Comparison of ENCODE assay signal across 11 cellular contexts in the genomic region with DNA sequence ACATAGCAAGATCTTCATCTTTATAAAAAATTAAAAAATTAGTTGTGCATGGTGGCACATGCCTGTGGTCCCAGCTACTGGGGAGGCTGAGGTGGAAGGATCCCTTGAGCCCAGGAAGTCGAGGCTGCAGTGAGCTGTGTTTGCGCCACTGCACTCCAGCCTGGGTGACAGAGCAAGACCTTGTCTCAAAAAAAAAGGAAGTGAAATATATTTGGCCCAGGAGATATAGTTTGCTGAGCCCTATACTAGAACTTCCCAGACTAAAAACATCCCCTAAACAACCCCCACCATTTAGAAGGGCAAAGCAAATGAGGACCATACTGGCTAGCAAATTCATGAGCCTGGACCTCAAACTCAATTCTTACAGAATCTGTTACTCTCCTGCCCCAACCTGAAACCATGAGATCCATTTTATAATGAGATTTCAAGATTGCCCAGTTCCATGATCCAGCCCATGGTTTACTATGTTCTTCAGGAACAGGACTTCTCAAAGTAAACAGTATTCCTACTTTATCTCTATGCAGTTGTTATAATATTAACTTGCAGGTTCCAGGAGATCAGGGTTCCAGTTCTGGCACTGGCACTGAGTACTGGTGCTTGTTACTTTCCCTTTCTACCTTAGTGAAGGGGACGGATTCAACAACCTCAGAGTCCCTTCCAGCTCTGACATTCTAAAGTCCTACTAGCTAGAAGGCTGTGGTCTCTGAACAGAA. TPM values are rescaled to one million over a fixed set of nuclear protein-coding genes. Genes with fewer than 3 reads are reported as not detected.
DNase-seq lines count a peak whose midpoint lies in the region; ATAC-seq lines count a peak whose summit lies in the region.
"Had no signal": no experiment of that assay in that cellular context is flagged by ENCODE, and none has a peak within 500 bp of the region (broad histone marks: within the 10 kb centered on the region; RNA-seq: fewer than 3 reads in every experiment).

No MANE protein-coding gene starts in this region.

- WGBS in mesodermal cell (ENCODE audit: insufficient coverage in 2 of 2), 2 experiments = 84 to 89% methylated on average over 1 to 3 of the region's 3 CpGs

- H3K36me3 ChIP-seq in Karpas-422 (ENCODE audit: insufficient read depth, low read length) (no peaks in the 10 kb centered on the region; the same call in 1 of the 2 replicates), mesodermal cell (ENCODE audit: control insufficient read depth, insufficient read depth, low read length) (peaks cover 3% of the 10 kb centered on the region)

- no peaks in the 10 kb centered on the region for H4K20me1 ChIP-seq in Karpas-422 (ENCODE audit: insufficient read depth, low read depth, low read length)

- H3K4me3 ChIP-seq in Karpas-422 (ENCODE audit: low read length) = no peak overlapping the region
- no peak overlapping the region for H3K4me3 ChIP-seq in mesodermal cell (ENCODE audit: extremely low read depth, insufficient read depth, low read length, poor library complexity, severe bottlenecking)

- H3K4me1 Mint-ChIP-seq in activated naive CD4-positive, alpha-beta T cell treated with anti-CD3 and anti-CD28 coated beads for 36 hours (ENCODE audit: low read depth) = peaks cover 2% of the 10 kb centered on the region

- peaks cover 19% of the 10 kb centered on the region for H3K4me1 ChIP-seq in Karpas-422 (ENCODE audit: low read length)
- peaks cover 15% of the 10 kb centered on the region for H3K4me1 ChIP-seq in mesodermal cell (ENCODE audit: control insufficient read depth, insufficient read depth, low read length, poor library complexity, severe bottlenecking)

- H3K9me2 ChIP-seq in Karpas-422 (replicated peaks; ENCODE audit: insufficient read depth, low read length) = no peaks in the 10 kb centered on the region

- no peak overlapping the region for H3K4me3 Mint-ChIP-seq in activated naive CD4-positive, alpha-beta T cell treated with anti-CD3 and anti-CD28 coated beads for 36 hours

- H3K27ac Mint-ChIP-seq in activated naive CD4-positive, alpha-beta T cell treated with anti-CD3 and anti-CD28 coated beads for 36 hours = no peak overlapping the region

- no peak overlapping the region for H3K9ac ChIP-seq in Karpas-422 (ENCODE audit: low read length)

- H3K27me3 Mint-ChIP-seq in activated naive CD4-positive, alpha-beta T cell treated with anti-CD3 and anti-CD28 coated beads for 36 hours (ENCODE audit: low read depth) = peaks cover 21% of the 10 kb centered on the region

- intact Hi-C loops in activated naive CD4-positive, alpha-beta T cell treated with anti-CD3 and anti-CD28 coated beads for 36 hours (cut with micrococcal nuclease) = no loop called here

- H3K27me3 ChIP-seq in Karpas-422 (ENCODE audit: low read length) = no peaks in the 10 kb centered on the region

- no peaks in the 10 kb centered on the region for H3K36me3 Mint-ChIP-seq in activated naive CD4-positive, alpha-beta T cell treated with anti-CD3 and anti-CD28 coated beads for 36 hours (ENCODE audit: low read depth)

- H3K9me3 Mint-ChIP-seq in activated naive CD4-positive, alpha-beta T cell treated with anti-CD3 and anti-CD28 coated beads for 36 hours = no peaks in the 10 kb centered on the region

- CTCF ChIA-PET in activated naive CD4-positive, alpha-beta T cell treated with anti-CD3 and anti-CD28 coated beads for 36 hours (lab: Charles Lee) = interaction anchor here (0.6 to 1.6 kb wide), 3 partner anchors 20 to 200 kb away, joined by 3 to 6 read pairs (median 6); no protein-coding TSS in a partner anchor

- H3K27ac ChIP-seq in Karpas-422 (ENCODE audit: low read length) (peak overlapping the region; percentile 27; the same call in 1 of the 2 replicates), mesodermal cell (ENCODE audit: low read depth, low read length, severe bottlenecking) (peak overlapping the region; percentile 57)

- peak; percentile 71 for ATAC-seq in GM18870 (IDR thresholded peaks at IDR 0.05; ENCODE audit: unreplicated experiment)
- ATAC-seq in GM21786 (IDR thresholded peaks at IDR 0.05; ENCODE audit: unreplicated experiment) = peak; percentile 90

- H3K79me2 ChIP-seq in Karpas-422 (ENCODE audit: low read length) = no peaks in the 10 kb centered on the region

- H3K9me3 ChIP-seq in Karpas-422 (ENCODE audit: low read length) (no peaks in the 10 kb centered on the region), mesodermal cell (ENCODE audit: control insufficient read depth, low read length) (peaks cover 3% of the 10 kb centered on the region)

- peak; percentile 70 for DNase-seq in Karpas-422
- DNase-seq in activated naive CD4-positive, alpha-beta T cell treated with anti-CD3 and anti-CD28 coated beads for 36 hours = no peak
- no peak for DNase-seq in superior temporal gyrus (ENCODE audit: extremely low spot score)
- no peak for DNase-seq in ureter (ENCODE audit: low spot score)
- DNase-seq in CD1c-positive myeloid dendritic cell (ENCODE audit: extremely low spot score) = no peak
- DNase-seq: activated effector memory CD4-positive, alpha-beta T cell treated with Interleukin-2 at 50 U/mL for 16 hours; effector CD8-positive, alpha-beta T cell; NCI-H2107 had no signal

- H3K4me2 ChIP-seq in Karpas-422 (ENCODE audit: low read depth, low read length, poor library complexity, severe bottlenecking) = peak overlapping the region; percentile 11

- H2AFZ ChIP-seq in Karpas-422 (ENCODE audit: low read length) = no peak overlapping the region

RNA-seq across cellular contexts. Expression of gene TADA1, which starts 48.9 kb away (rescaled TPM):
- total RNA-seq in Karpas-422 (2014; rRNA removed; shearing (Covaris generic); ENCODE audit: low replicate concordance) = 14.1 and 26.6 TPM in 2 replicates
- polyA plus RNA-seq in mesodermal cell (2013, experiment 1 of 2) = 17.1 TPM
- 17.1 TPM for polyA plus RNA-seq in mesodermal cell (2013, experiment 2 of 2)
- total RNA-seq in activated naive CD4-positive, alpha-beta T cell treated with anti-CD3 and anti-CD28 coated beads for 36 hours = 10 to 100 TPM; 19.6 to 19.9 TPM
- 11.1 TPM for total RNA-seq in ureter

RNA-seq across cellular contexts. Expression of gene ILDR2, which starts 50.4 kb away (rescaled TPM):
- total RNA-seq in Karpas-422 (2014; rRNA removed; shearing (Covaris generic); ENCODE audit: low replicate concordance) = 8.0 and 30.7 TPM in 2 replicates
- polyA plus RNA-seq in mesodermal cell (2013, experiment 1 of 2) = 3.4 TPM
- 3.3 TPM for polyA plus RNA-seq in mesodermal cell (2013, experiment 2 of 2)
- total RNA-seq in activated naive CD4-positive, alpha-beta T cell treated with anti-CD3 and anti-CD28 coated beads for 36 hours = 10 to 100 TPM in 1 of 2 experiments, 1 to 10 TPM in 1; 9.1 to 10.5 TPM
- 14.2 TPM for total RNA-seq in ureter
